Comparison of ENCODE assay signal across 8 cellular contexts in the genomic region with DNA sequence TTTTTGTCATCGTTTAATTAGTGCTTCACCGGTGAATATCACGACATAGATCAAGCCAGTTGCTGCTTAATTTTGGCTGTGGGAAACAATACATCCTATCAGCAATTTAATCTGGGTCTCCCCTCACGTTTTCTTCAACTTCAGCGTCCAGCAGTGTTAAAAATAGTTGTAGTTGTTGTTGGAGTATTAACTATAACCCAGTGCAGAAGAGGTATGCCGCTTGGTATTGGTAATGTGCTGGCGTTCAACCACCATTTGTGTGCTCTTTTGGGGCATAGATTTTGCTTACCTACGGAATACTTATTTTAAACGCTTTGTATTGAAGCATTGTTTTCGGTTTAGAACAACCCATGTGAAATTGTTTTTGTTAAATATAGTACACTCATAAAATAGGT. TPM values are rescaled to one million over a fixed set of nuclear protein-coding genes. Genes with fewer than 3 reads are reported as not detected.
DNase-seq lines count a peak whose midpoint lies in the region; ATAC-seq and TF ChIP-seq lines count a peak whose summit lies in the region.

No MANE protein-coding gene starts in this region.

- H3K4me3 ChIP-seq in Peyer's patch (peak overlapping the region; percentile 64 to 86 (median 68)), epithelial cell of proximal tubule (ENCODE audit: low read depth, low read length) (peak overlapping the region; percentile 68), ovary (peak overlapping the region; percentile 55)

- H3K9me3 ChIP-seq in Peyer's patch (peaks cover 0 to 5% (median 0%) of the 10 kb centered on the region in 4 donors), ovary (no peaks in the 10 kb centered on the region)

- TF ChIP-seq POLR2A in Peyer's patch (IDR thresholded peaks at IDR 0.05) (no peak), ovary (IDR thresholded peaks at IDR 0.05) (no peak)

- H3K27ac ChIP-seq in Peyer's patch = peak overlapping the region in 2 of 4 donors; percentile 97 to 99
- H3K27ac ChIP-seq in ovary = no peak overlapping the region

- H3K4me1 ChIP-seq in Peyer's patch (peaks cover 0 to 7% (median 1%) of the 10 kb centered on the region in 4 donors), ovary (ENCODE audit: insufficient read depth) (peaks cover 2% of the 10 kb centered on the region)

- no peak for TF ChIP-seq CTCF in Peyer's patch (IDR thresholded peaks at IDR 0.05)
- TF ChIP-seq CTCF in epithelial cell of proximal tubule (conservative IDR thresholded peaks at IDR 0.05; ENCODE audit: low read depth, low read length) = no peak
- no peak for TF ChIP-seq CTCF in ovary (IDR thresholded peaks at IDR 0.05)

- no peak for ATAC-seq in GM18517 (IDR thresholded peaks at IDR 0.05; ENCODE audit: unreplicated experiment)
- no peak for ATAC-seq in GM18519 (IDR thresholded peaks at IDR 0.05; ENCODE audit: low FRiP score, unreplicated experiment)

- DNase-seq in DMS 273 (lab: John Stamatoyannopoulos, UW; ENCODE audit: unreplicated experiment) (peak; percentile 46), DMS 273 treated with DMSO at 0.1 percent for 48 hours (lab: John Stamatoyannopoulos, UW) (no peak), Peyer's patch (no peak), epithelial cell of proximal tubule (ENCODE audit: low read depth) (peak; percentile 10), ovary (no peak), GM19240 (ENCODE audit: insufficient read length, low spot score) (no peak)

- H3K36me3 ChIP-seq in Peyer's patch = no peaks in the 10 kb centered on the region
- no peaks in the 10 kb centered on the region for H3K36me3 ChIP-seq in ovary

- intact Hi-C loops in ovary (cut with DNase I) = no loop called here

- 0 to 1% (median 1%) methylated on average over 10 of the region's 10 CpGs for WGBS in ovary, 3 donors

- TF ChIP-seq EP300 in ovary (IDR thresholded peaks at IDR 0.05) = no peak

- no peaks in the 10 kb centered on the region for H3K27me3 ChIP-seq in Peyer's patch
- H3K27me3 ChIP-seq in ovary = no peaks in the 10 kb centered on the region

RNA-seq across cellular contexts. Expression of gene ACVR2A, which starts 0.8 kb away (rescaled TPM):
- total RNA-seq in Peyer's patch (10 to 100 TPM; 29.2 to 41.3 (median 39.2) TPM), epithelial cell of proximal tubule (3.0 and 6.5 TPM in 2 replicates), ovary (10 to 100 TPM; 16.4 to 36.9 (median 23.2) TPM)
- 1 to 10 TPM; 4.5 to 5.0 TPM for polyA plus RNA-seq in ovary

Comparison
In these comparisons a context has a peak if more than half of its experiments do, and no peak if none do; other contexts are left out.
1. DNase-seq: peak in DMS 273 (single experiment) and epithelial cell of proximal tubule (single experiment); none in DMS 273 treated with DMSO at 0.1 percent for 48 hours (single experiment), Peyer's patch (0 of 3), ovary (0 of 5) and GM19240 (single experiment).
2. Peak in every context shown above with its lines, with median percentiles within 50 percentile points of each other: H3K4me3 ChIP-seq.